22 cellular contexts compared by ENCODE assay signal in the genomic region with DNA sequence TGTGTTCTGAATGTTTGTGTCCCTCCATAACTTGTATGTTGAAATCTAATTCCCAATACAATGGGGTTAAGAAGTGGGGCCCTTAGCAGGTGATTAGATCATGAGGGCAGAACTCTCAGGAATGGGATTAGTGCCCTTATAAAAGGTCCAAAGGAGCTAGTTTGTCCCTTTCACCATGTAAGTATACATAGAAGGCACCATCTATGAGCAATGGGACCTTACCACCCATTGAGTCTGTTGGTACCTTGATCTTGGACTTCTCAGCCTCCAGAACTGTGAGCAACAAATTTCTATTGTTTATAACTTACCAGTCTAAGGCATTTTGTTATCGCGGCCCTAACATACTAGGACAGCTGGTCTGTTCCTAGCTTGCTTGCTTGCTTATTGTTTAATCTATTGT.
"Had no signal": no experiment of that assay in that cellular context is flagged by ENCODE, and none has a peak within 500 bp of the region (broad histone marks: within the 10 kb centered on the region; RNA-seq: fewer than 3 reads in every experiment).

No MANE protein-coding gene starts in this region.

- H3K9me3 Mint-ChIP-seq: dendritic cell treated with granulocyte-macrophage colony-stimulating factor and Interleukin-4, amounts not matched to agents 40 ng/mL and 50 ng/mL, for 4 days; effector memory CD8-positive, alpha-beta T cell had no signal

- H3K4me3 Mint-ChIP-seq: dendritic cell treated with granulocyte-macrophage colony-stimulating factor and Interleukin-4, amounts not matched to agents 40 ng/mL and 50 ng/mL, for 4 days; effector memory CD8-positive, alpha-beta T cell; endodermal cell had no signal

- DNase-seq: colonic mucosa; cortex of kidney; dermis blood vessel endothelial cell; dorsolateral prefrontal cortex; effector CD4-positive, alpha-beta T cell; effector CD8-positive, alpha-beta T cell; effector memory CD4-positive, alpha-beta T cell; effector memory CD8-positive, alpha-beta T cell; endodermal cell; erythroblast; esophagus squamous epithelium; foreskin fibroblast; foreskin keratinocyte; foreskin melanocyte; gastrocnemius medialis; glutamatergic neuron; head of caudate nucleus; heart left ventricle; heart right ventricle had no signal

- ATAC-seq: effector memory CD8-positive, alpha-beta T cell; esophagus mucosa; foreskin keratinocyte; gastrocnemius medialis; gastroesophageal sphincter; heart left ventricle; heart right ventricle had no signal

- H3K27me3 Mint-ChIP-seq: dendritic cell treated with granulocyte-macrophage colony-stimulating factor and Interleukin-4, amounts not matched to agents 40 ng/mL and 50 ng/mL, for 4 days; effector memory CD8-positive, alpha-beta T cell had no signal
